1 cellular context compared by ENCODE assay signal in the genomic region with DNA sequence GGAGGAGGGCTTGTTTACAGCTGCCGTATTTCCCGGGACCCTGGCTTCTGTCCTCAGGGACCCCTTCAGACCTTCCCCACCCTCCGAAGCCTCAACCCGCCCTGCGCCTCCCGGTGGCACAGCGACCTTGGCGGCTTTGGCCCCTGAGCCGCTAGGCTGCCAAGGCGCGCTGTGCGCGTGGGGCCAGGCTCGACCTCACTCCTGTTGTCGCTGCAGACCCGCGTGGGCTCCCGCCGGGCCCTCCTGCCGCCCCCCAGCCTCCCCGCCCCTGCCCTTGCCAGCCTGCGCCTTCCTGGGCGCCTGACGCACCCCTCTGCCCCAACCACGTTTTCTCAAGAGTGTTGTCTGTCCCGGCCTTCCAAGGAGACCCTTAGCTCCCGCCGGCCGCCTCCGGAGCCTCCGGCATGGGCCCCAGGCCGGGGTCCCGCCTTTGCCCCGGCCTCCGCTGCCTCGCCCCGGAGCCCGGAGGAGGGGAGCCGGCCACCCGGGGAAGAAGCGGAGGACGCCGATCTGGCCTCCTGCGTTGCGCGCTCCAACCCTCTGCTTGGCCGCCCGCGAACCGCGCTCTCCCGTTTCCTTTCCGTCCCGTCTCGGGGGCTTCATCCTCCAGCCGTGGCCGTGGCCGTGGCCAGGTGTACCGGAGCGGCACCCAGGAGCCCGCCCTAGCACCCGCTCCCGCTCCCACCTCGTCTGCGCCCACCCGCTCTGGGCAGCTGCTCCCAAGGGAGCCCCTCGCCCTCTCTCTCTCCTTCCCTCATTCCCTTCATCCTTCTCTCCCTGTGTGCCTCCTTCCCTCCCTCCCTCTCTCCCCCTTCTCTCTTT.
TF ChIP-seq lines count a peak whose summit lies in the region.

No MANE protein-coding gene starts in this region.

TF ChIP-seq in K562, 482 proteins besides CTCF, POLR2A, EP300 and RAD21 (continued from another document):
- TF ChIP-seq, protein P1, sequence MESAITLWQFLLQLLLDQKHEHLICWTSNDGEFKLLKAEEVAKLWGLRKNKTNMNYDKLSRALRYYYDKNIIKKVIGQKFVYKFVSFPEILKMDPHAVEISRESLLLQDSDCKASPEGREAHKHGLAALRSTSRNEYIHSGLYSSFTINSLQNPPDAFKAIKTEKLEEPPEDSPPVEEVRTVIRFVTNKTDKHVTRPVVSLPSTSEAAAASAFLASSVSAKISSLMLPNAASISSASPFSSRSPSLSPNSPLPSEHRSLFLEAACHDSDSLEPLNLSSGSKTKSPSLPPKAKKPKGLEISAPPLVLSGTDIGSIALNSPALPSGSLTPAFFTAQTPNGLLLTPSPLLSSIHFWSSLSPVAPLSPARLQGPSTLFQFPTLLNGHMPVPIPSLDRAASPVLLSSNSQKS (CRISPR knock-in tag; IDR thresholded peaks at IDR 0.05), result no peak
- TF ChIP-seq, protein P2, sequence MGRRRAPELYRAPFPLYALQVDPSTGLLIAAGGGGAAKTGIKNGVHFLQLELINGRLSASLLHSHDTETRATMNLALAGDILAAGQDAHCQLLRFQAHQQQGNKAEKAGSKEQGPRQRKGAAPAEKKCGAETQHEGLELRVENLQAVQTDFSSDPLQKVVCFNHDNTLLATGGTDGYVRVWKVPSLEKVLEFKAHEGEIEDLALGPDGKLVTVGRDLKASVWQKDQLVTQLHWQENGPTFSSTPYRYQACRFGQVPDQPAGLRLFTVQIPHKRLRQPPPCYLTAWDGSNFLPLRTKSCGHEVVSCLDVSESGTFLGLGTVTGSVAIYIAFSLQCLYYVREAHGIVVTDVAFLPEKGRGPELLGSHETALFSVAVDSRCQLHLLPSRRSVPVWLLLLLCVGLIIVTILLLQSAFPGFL (CRISPR knock-in tag; IDR thresholded peaks at IDR 0.05), result no peak
